Comparison of ENCODE assay signal across 17 cellular contexts in genomic region chr1:7247158-7247557, GRCh38.
"Had no signal": no experiment of that assay in that cellular context is flagged by ENCODE, and none has a peak within 500 bp of the region (broad histone marks: within the 10 kb centered on the region; RNA-seq: fewer than 3 reads in every experiment).

No MANE protein-coding gene starts in this region.

- ATAC-seq: activated CD4-positive, alpha-beta T cell treated with anti-CD3 and anti-CD28 coated beads for 36 hours; activated CD8-positive, alpha-beta T cell treated with anti-CD3 and anti-CD28 coated beads, Interleukin-2, amount 10 ng/mL, durations not matched to agents 7 days and 5 days; esophagus mucosa; left cardiac atrium; right cardiac atrium had no signal

- H3K9me3 Mint-ChIP-seq: nephron; T-helper 2 cell treated with Interferon-gamma antibody and Interleukin-4, amounts not matched to agents 5 μg/mL and 100 μg/mL, for 36 hours had no signal

- DNase-seq: activated CD4-positive, alpha-beta T cell treated with anti-CD3 and anti-CD28 coated beads for 36 hours; activated CD4-positive, CD25-positive, alpha-beta regulatory T cell; activated CD8-positive, alpha-beta T cell treated with anti-CD3 and anti-CD28 coated beads, Interleukin-2, amount 10 ng/mL, durations not matched to agents 7 days and 5 days; activated effector memory CD4-positive, alpha-beta T cell treated with Interleukin-2 at 50 U/mL for 16 hours; activated naive CD4-positive, alpha-beta T cell treated with Interleukin-2 at 50 U/mL for 16 hours; cortex of kidney; foreskin fibroblast; left cardiac atrium; mammary epithelial cell; right cardiac atrium; spleen; stimulated activated naive CD4-positive, alpha-beta T cell had no signal

- H3K4me1 Mint-ChIP-seq: activated CD4-positive, alpha-beta T cell treated with anti-CD3 and anti-CD28 coated beads for 36 hours had no signal

- H3K27ac Mint-ChIP-seq: activated CD4-positive, alpha-beta T cell treated with anti-CD3 and anti-CD28 coated beads for 36 hours; activated CD8-positive, alpha-beta T cell treated with anti-CD3 and anti-CD28 coated beads, Interleukin-2, amount 10 ng/mL, durations not matched to agents 7 days and 5 days; activated naive CD8-positive, alpha-beta T cell; nephron; T-helper 2 cell treated with Interferon-gamma antibody and Interleukin-4, amounts not matched to agents 5 μg/mL and 100 μg/mL, for 36 hours had no signal

- H3K4me3 Mint-ChIP-seq: activated CD4-positive, alpha-beta T cell treated with anti-CD3 and anti-CD28 coated beads for 36 hours; activated CD8-positive, alpha-beta T cell treated with anti-CD3 and anti-CD28 coated beads, Interleukin-2, amount 10 ng/mL, durations not matched to agents 7 days and 5 days; activated naive CD8-positive, alpha-beta T cell; nephron; T-helper 2 cell treated with Interferon-gamma antibody and Interleukin-4, amounts not matched to agents 5 μg/mL and 100 μg/mL, for 36 hours had no signal

- H3K36me3 Mint-ChIP-seq: activated naive CD8-positive, alpha-beta T cell; brain had no signal
